Comparison of ENCODE assay signal across 1 cellular context in genomic region chr11:74749127-74749964, GRCh38.
TF ChIP-seq lines count a peak whose summit lies in the region.

No MANE protein-coding gene starts in this region.

TF ChIP-seq in HepG2, 621 proteins besides CTCF, POLR2A, EP300 and RAD21 (continued from another document and continues in another):
- TF ChIP-seq GLMP (CRISPR knock-in tag; IDR thresholded peaks at IDR 0.05; ENCODE audit: borderline replicate concordance): no peak
- peak; percentile 70 for TF ChIP-seq CEBPG (CRISPR knock-in tag; IDR thresholded peaks at IDR 0.05)
- TF ChIP-seq ZNF891 (CRISPR knock-in tag; IDR thresholded peaks at IDR 0.05): no peak
- TF ChIP-seq CREBL2 (CRISPR knock-in tag; IDR thresholded peaks at IDR 0.05; ENCODE audit: borderline replicate concordance): no peak
- TF ChIP-seq ATF6 (CRISPR knock-in tag; conservative IDR thresholded peaks at IDR 0.05): no peak
- TF ChIP-seq ZBTB3 (CRISPR knock-in tag; IDR thresholded peaks at IDR 0.05; ENCODE audit: borderline replicate concordance, low read depth): no peak
- no peak for TF ChIP-seq ZNF652 (CRISPR knock-in tag; IDR thresholded peaks at IDR 0.05; ENCODE audit: borderline replicate concordance, low read depth)
- 0 out of 2 replicates have a peak, but pooled peaks have one; percentile 50 for TF ChIP-seq ZNF607 (CRISPR knock-in tag; IDR thresholded peaks at IDR 0.05; ENCODE audit: borderline replicate concordance)
- no peak for TF ChIP-seq ZNF207 (IDR thresholded peaks at IDR 0.05; ENCODE audit: borderline replicate concordance)
- TF ChIP-seq BCL3 (CRISPR knock-in tag; IDR thresholded peaks at IDR 0.05): no peak
- TF ChIP-seq MED13 (CRISPR knock-in tag; IDR thresholded peaks at IDR 0.05): 0 out of 2 replicates have a peak, but pooled peaks have one; percentile 35
- no peak for TF ChIP-seq IRF2 (CRISPR knock-in tag; IDR thresholded peaks at IDR 0.05)
- no peak for TF ChIP-seq SKI (IDR thresholded peaks at IDR 0.05; ENCODE audit: partially characterized antibody)
- no peak for TF ChIP-seq ARHGAP35 (CRISPR knock-in tag; IDR thresholded peaks at IDR 0.05; ENCODE audit: borderline replicate concordance)
- peak; percentile 65; the same call in 1 of the 2 replicates for TF ChIP-seq ZNF773 (CRISPR knock-in tag; IDR thresholded peaks at IDR 0.05; ENCODE audit: borderline replicate concordance)
- TF ChIP-seq NKX3-1 (CRISPR knock-in tag; IDR thresholded peaks at IDR 0.05): 0 out of 2 replicates have a peak, but pooled peaks have one; percentile 29
- no peak for TF ChIP-seq ZNF33A (CRISPR knock-in tag; IDR thresholded peaks at IDR 0.05; ENCODE audit: borderline replicate concordance)
- TF ChIP-seq PHF5A (CRISPR knock-in tag; IDR thresholded peaks at IDR 0.05; ENCODE audit: low read depth, unreplicated experiment): no peak
- TF ChIP-seq MAX (IDR thresholded peaks at IDR 0.05): peak; percentile 92
- TF ChIP-seq ZNF367 (CRISPR knock-in tag; IDR thresholded peaks at IDR 0.05; ENCODE audit: borderline replicate concordance): no peak
- no peak for TF ChIP-seq ZFP36L2 (CRISPR knock-in tag; IDR thresholded peaks at IDR 0.05)
- no peak for TF ChIP-seq BRCA1 (CRISPR knock-in tag; IDR thresholded peaks at IDR 0.05)
- TF ChIP-seq PAXIP1 (CRISPR knock-in tag; conservative IDR thresholded peaks at IDR 0.05): peak; percentile 38; the same call in 1 of the 2 replicates
- no peak for TF ChIP-seq ZBTB46 (CRISPR knock-in tag; IDR thresholded peaks at IDR 0.05; ENCODE audit: borderline replicate concordance)
- TF ChIP-seq PAX8 (CRISPR knock-in tag; IDR thresholded peaks at IDR 0.05; ENCODE audit: borderline replicate concordance): no peak
- no peak for TF ChIP-seq FOXM1 (CRISPR knock-in tag; IDR thresholded peaks at IDR 0.05)
- peak; percentile 69; the same call in 1 of the 2 replicates for TF ChIP-seq THAP7 (CRISPR knock-in tag; IDR thresholded peaks at IDR 0.05)
- peak; percentile 76; the same call in 1 of the 2 replicates for TF ChIP-seq ZSCAN5A (CRISPR knock-in tag; IDR thresholded peaks at IDR 0.05; ENCODE audit: borderline replicate concordance)
- TF ChIP-seq ASH2L (IDR thresholded peaks at IDR 0.05; ENCODE audit: insufficient read length, low read depth, low read length): peak; percentile 46
- peak; percentile 52 for TF ChIP-seq ZNF605 (CRISPR knock-in tag; IDR thresholded peaks at IDR 0.05)
- TF ChIP-seq ZNF790 (CRISPR knock-in tag; IDR thresholded peaks at IDR 0.05; ENCODE audit: borderline replicate concordance): no peak
- TF ChIP-seq ZNF280B (CRISPR knock-in tag; IDR thresholded peaks at IDR 0.05; ENCODE audit: borderline replicate concordance): no peak
- no peak for TF ChIP-seq MTA3 (CRISPR knock-in tag; IDR thresholded peaks at IDR 0.05)
- peak; percentile 80 for TF ChIP-seq ARNT2 (CRISPR knock-in tag; IDR thresholded peaks at IDR 0.05; ENCODE audit: low read depth)
- TF ChIP-seq GATAD2A (CRISPR knock-in tag; IDR thresholded peaks at IDR 0.05): peak; percentile 56
- TF ChIP-seq KDM4B (CRISPR knock-in tag; IDR thresholded peaks at IDR 0.05): no peak
- TF ChIP-seq AGO1 (IDR thresholded peaks at IDR 0.05; ENCODE audit: low read depth, low read length, poor library complexity, severe bottlenecking): no peak
- no peak for TF ChIP-seq NFYB (CRISPR knock-in tag; IDR thresholded peaks at IDR 0.05)
- TF ChIP-seq NFAT5 (CRISPR knock-in tag; IDR thresholded peaks at IDR 0.05): peak; percentile 79; the same call in 1 of the 2 replicates
- TF ChIP-seq ZIK1 (CRISPR knock-in tag; IDR thresholded peaks at IDR 0.05; ENCODE audit: borderline replicate concordance, low read depth): 0 out of 2 replicates have a peak, but pooled peaks have one; percentile 35
- TF ChIP-seq KDM5A (IDR thresholded peaks at IDR 0.05; ENCODE audit: borderline replicate concordance, low read length): no peak
- no peak for TF ChIP-seq ZNF761 (CRISPR knock-in tag; conservative IDR thresholded peaks at IDR 0.05)
- no peak; the same call in 1 of the 2 replicates for TF ChIP-seq ZNF564 (CRISPR knock-in tag; IDR thresholded peaks at IDR 0.05)
- TF ChIP-seq ZBTB42 (CRISPR knock-in tag; IDR thresholded peaks at IDR 0.05): 0 out of 2 replicates have a peak, but pooled peaks have one; percentile 16
- TF ChIP-seq YEATS2 (CRISPR knock-in tag; IDR thresholded peaks at IDR 0.05; ENCODE audit: borderline replicate concordance): peak; percentile 61
